7 cellular contexts compared by ENCODE assay signal in the genomic region with DNA sequence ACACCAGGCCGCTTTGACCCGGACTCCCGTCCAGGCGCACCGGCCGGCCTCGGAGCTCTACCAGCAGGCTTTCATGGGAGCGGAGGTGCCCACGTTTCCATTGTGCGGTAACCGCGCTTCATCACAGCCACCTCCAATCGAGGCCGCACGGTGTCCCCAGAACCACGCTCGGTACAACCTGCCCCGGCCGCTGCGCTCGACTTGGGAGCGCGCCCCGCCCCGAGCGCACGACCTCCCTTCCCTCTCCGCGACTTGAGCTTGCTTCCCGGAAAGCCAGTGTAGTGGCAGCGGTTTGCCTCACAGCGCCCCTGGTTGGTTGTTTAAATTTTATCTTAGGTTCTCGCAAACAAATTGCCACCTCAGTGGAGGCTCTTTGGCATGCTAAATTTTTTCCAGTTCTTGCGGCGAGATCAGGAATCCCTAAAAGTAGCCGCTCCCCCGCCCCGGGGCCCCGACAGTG. TPM values are rescaled to one million over a fixed set of nuclear protein-coding genes. Genes with fewer than 3 reads are reported as not detected.
DNase-seq lines count a peak whose midpoint lies in the region; ATAC-seq and TF ChIP-seq lines count a peak whose summit lies in the region.

No MANE protein-coding gene starts in this region.

- H3K79me2 ChIP-seq in GM23248 (ENCODE audit: insufficient read depth): no peaks in the 10 kb centered on the region
- H3K79me2 ChIP-seq in MM.1S (ENCODE audit: low read length): no peaks in the 10 kb centered on the region
- no peaks in the 10 kb centered on the region for H3K79me2 ChIP-seq in fibroblast of lung (ENCODE audit: control insufficient read depth, insufficient read depth, low read length)

- 1 to 2% methylated on average over 27 to 37 of the region's 39 CpGs for WGBS in GM23248 (ENCODE audit: low coverage in 1 of 2, low lambda C conversion rate in 2 of 2, missing lambda C conversion rate in 2 of 2), 2 experiments
- under 1% methylated on average over 39 of the region's 39 CpGs for WGBS in thymus

- in situ Hi-C loops in GM23248 (cut with MboI): no loop called here

- POLR2A ChIA-PET in naive thymus-derived CD8-positive, alpha-beta T cell (lab: Charles Lee): no interaction called here

- H3F3A ChIP-seq in GM23248 (ENCODE audit: insufficient read depth) (peaks cover 9% of the 10 kb centered on the region), MM.1S (ENCODE audit: insufficient read depth, low read length) (no peaks in the 10 kb centered on the region; the same call in 1 of the 2 replicates)

- no peak overlapping the region for H3K27ac Mint-ChIP-seq in naive thymus-derived CD8-positive, alpha-beta T cell

- H3K9me3 Mint-ChIP-seq in naive thymus-derived CD8-positive, alpha-beta T cell: no peaks in the 10 kb centered on the region

- H3K4me1 ChIP-seq in GM23248 (ENCODE audit: insufficient read depth): peaks cover 7% of the 10 kb centered on the region
- H3K4me1 ChIP-seq in MM.1S (ENCODE audit: low read length): no peaks in the 10 kb centered on the region
- H3K4me1 ChIP-seq in fibroblast of lung (ENCODE audit: control insufficient read depth, extremely low read depth, insufficient read depth, low read length): peaks cover 3% of the 10 kb centered on the region
- H3K4me1 ChIP-seq in thymus (ENCODE audit: control insufficient read depth, insufficient read depth, low read length): no peaks in the 10 kb centered on the region

- H3K9me3 ChIP-seq in GM23248 (ENCODE audit: low read depth) (no peaks in the 10 kb centered on the region), MM.1S (replicated peaks; ENCODE audit: insufficient read depth, low read length) (no peaks in the 10 kb centered on the region), fibroblast of lung (ENCODE audit: control insufficient read depth, insufficient read depth, low read depth, low read length) (no peaks in the 10 kb centered on the region), thymus (ENCODE audit: control insufficient read depth) (no peaks in the 10 kb centered on the region)

- H3K27me3 ChIP-seq in GM23248 (replicated peaks; ENCODE audit: insufficient read depth) (no peaks in the 10 kb centered on the region), MM.1S (replicated peaks; ENCODE audit: insufficient read depth, low read length) (no peaks in the 10 kb centered on the region), fibroblast of lung (ENCODE audit: control insufficient read depth, insufficient read depth, low read length) (peaks cover 12% of the 10 kb centered on the region), thymus (ENCODE audit: control insufficient read depth, insufficient read depth) (peaks cover 59% of the 10 kb centered on the region)

- H3K4me1 Mint-ChIP-seq in naive thymus-derived CD8-positive, alpha-beta T cell: peaks cover 5 to 19% (median 14%) of the 10 kb centered on the region in 4 donors

- H2AFZ ChIP-seq in GM23248 (peak overlapping the region; percentile 34), MM.1S (ENCODE audit: low read length) (peak overlapping the region; percentile 76), fibroblast of lung (ENCODE audit: low read length) (no peak overlapping the region)

- TF ChIP-seq CTCF in MM.1S (IDR thresholded peaks at IDR 0.05; ENCODE audit: low read length) (no peak), fibroblast of lung (conservative IDR thresholded peaks at IDR 0.05 in 1 of 2, IDR thresholded peaks at IDR 0.05 in 1 of 2; ENCODE audit: low read depth in 1 of 2, low read length in 2 of 2) (peak; percentile 24 to 29)

- H3K4me3 ChIP-seq in GM23248 (peak overlapping the region; percentile 73), MM.1S (ENCODE audit: low read length) (peak overlapping the region; percentile 76), fibroblast of lung (replicated peaks in 1 of 4; ENCODE audit: control extremely low read depth in 1 of 4, insufficient read depth in 1 of 4, low read depth in 3 of 4, low read length in 4 of 4) (peak overlapping the region; percentile 35 to 67 (median 44)), thymus (ENCODE audit: low read length) (peak overlapping the region; percentile 41)

- peaks cover 25 to 60% (median 49%) of the 10 kb centered on the region in 5 donors for H3K27me3 Mint-ChIP-seq in naive thymus-derived CD8-positive, alpha-beta T cell

- peak overlapping the region; percentile 89 for H3K27ac ChIP-seq in GM23248
- peak overlapping the region; percentile 8; the same call in 1 of the 2 replicates for H3K27ac ChIP-seq in MM.1S (ENCODE audit: low read length)
- H3K27ac ChIP-seq in fibroblast of lung (ENCODE audit: insufficient read depth, low read length): peak overlapping the region; percentile 70
- peak overlapping the region; percentile 73 for H3K27ac ChIP-seq in thymus (ENCODE audit: low read depth)

- H3K4me2 ChIP-seq in GM23248 (ENCODE audit: unreplicated experiment): peak overlapping the region; percentile 66
- peak overlapping the region; percentile 96 for H3K4me2 ChIP-seq in MM.1S (ENCODE audit: low read depth, low read length)
- H3K4me2 ChIP-seq in fibroblast of lung (ENCODE audit: extremely low read depth, insufficient read depth, low read length): peak overlapping the region; percentile 34

- peak; percentile 47 for DNase-seq in GM04503 (ENCODE audit: low read depth)
- peak; percentile 94 for DNase-seq in GM23248
- DNase-seq in MM.1S: peak; percentile 53
- peak; percentile 82 to 89 for DNase-seq in fibroblast of lung (ENCODE audit: low read depth in 2 of 2)
- DNase-seq in naive thymus-derived CD8-positive, alpha-beta T cell: no peak

- ATAC-seq in activated CD4-positive, CD25-positive, alpha-beta regulatory T cell treated with anti-CD3 and anti-CD28 coated beads, Interleukin-2, amount 50 U/mL, for 24 hours: peak; percentile 39 to 50
- ATAC-seq in naive thymus-derived CD8-positive, alpha-beta T cell: peak in 1 of 2 donors; percentile 30

- H3K36me3 Mint-ChIP-seq in naive thymus-derived CD8-positive, alpha-beta T cell: peaks cover 0 to 3% (median 0%) of the 10 kb centered on the region in 3 donors

- H3K4me3 Mint-ChIP-seq in naive thymus-derived CD8-positive, alpha-beta T cell: peak overlapping the region in 9 of 10 donors; percentile 24 to 76 (median 60)

- H4K20me1 ChIP-seq in GM23248 (ENCODE audit: insufficient read depth) (no peaks in the 10 kb centered on the region), MM.1S (ENCODE audit: insufficient read depth, low read length) (no peaks in the 10 kb centered on the region), fibroblast of lung (ENCODE audit: control insufficient read depth, extremely low read depth, insufficient read depth, low read length) (no peaks in the 10 kb centered on the region)

- H3K9ac ChIP-seq in GM23248 (peak overlapping the region; percentile 87), MM.1S (ENCODE audit: low read length) (peak overlapping the region; percentile 44; the same call in 1 of the 2 replicates), fibroblast of lung (ENCODE audit: insufficient read depth, low read length) (peak overlapping the region; percentile 63)

- H3K9me2 ChIP-seq in GM23248 (ENCODE audit: insufficient read depth) (no peaks in the 10 kb centered on the region), MM.1S (replicated peaks; ENCODE audit: insufficient read depth, low read length) (no peaks in the 10 kb centered on the region)

- H3K36me3 ChIP-seq in GM23248 (ENCODE audit: low read depth): no peaks in the 10 kb centered on the region; the same call in 1 of the 2 replicates
- no peaks in the 10 kb centered on the region for H3K36me3 ChIP-seq in MM.1S (replicated peaks; ENCODE audit: insufficient read depth, low read length)
- no peaks in the 10 kb centered on the region for H3K36me3 ChIP-seq in fibroblast of lung (ENCODE audit: control insufficient read depth, insufficient read depth, low read length)
- no peaks in the 10 kb centered on the region for H3K36me3 ChIP-seq in thymus (ENCODE audit: control insufficient read depth, insufficient read depth)

RNA-seq across cellular contexts. Expression of gene CYP1B1, which starts 0.3 kb away (rescaled TPM):
- 51.0 and 56.0 TPM in 2 replicates for total RNA-seq in GM23248 (2014; rRNA removed; shearing (Covaris generic))
- polyA plus RNA-seq in GM23248 (2016; fragmentation: Nextera tagmentation; extraction: Ambion mirVana) (112 and 116 TPM in 2 replicates), fibroblast of lung (26.1 and 43.2 TPM in 2 replicates), thymus (40.8 TPM)
- 94.1 and 97.3 TPM in 2 replicates for total RNA-seq in fibroblast of lung
- 35.8 and 57.1 TPM in 2 replicates for polyA plus RNA-seq in fibroblast of lung (2012)
- polyA minus RNA-seq in fibroblast of lung (ENCODE audit: low replicate concordance): 147 and 148 TPM in 2 replicates
- total RNA-seq in naive thymus-derived CD8-positive, alpha-beta T cell: 1 to 10 TPM; 2.3 to 3.9 TPM
- polyA plus RNA-seq in naive thymus-derived CD8-positive, alpha-beta T cell: under 1 TPM in 2 of 3 donors, not detected in 1; 0.10 to 0.14 TPM

Comparison
In these comparisons a context has a peak if more than half of its experiments do, and no peak if none do; other contexts are left out.
1. DNase-seq: peak in GM04503 (single experiment), GM23248 (single experiment), MM.1S (single experiment) and fibroblast of lung (2 of 2); none in naive thymus-derived CD8-positive, alpha-beta T cell (0 of 10).
2. H3K27ac ChIP-seq: peak in every context shown above with its lines; median percentile 89 in GM23248; 73 in thymus; 70 in fibroblast of lung; 8 in MM.1S.
3. H3K4me2 ChIP-seq: peak in every context shown above with its lines; median percentile 96 in MM.1S; 66 in GM23248; 34 in fibroblast of lung.
4. RNA of gene CYP1B1, which starts 0.3 kb away (polyA plus RNA-seq): 112 to 116 TPM in GM23248, 26.1 to 57.1 TPM in fibroblast of lung and 40.8 TPM in thymus (single experiment); 0.10 to 0.14 TPM in naive thymus-derived CD8-positive, alpha-beta T cell; every median in the first group is over 10 times any median in the second.
5. Peak in every context shown above with its lines, with median percentiles within 50 percentile points of each other: H3K4me3 ChIP-seq and H3K9ac ChIP-seq.